22 cellular contexts compared by ENCODE assay signal in genomic region chr7:126524967-126525366, GRCh38.
DNase-seq lines count a peak whose midpoint lies in the region; ATAC-seq and TF ChIP-seq lines count a peak whose summit lies in the region.
"Had no signal": no experiment of that assay in that cellular context is flagged by ENCODE, and none has a peak within 500 bp of the region (broad histone marks: within the 10 kb centered on the region; RNA-seq: fewer than 3 reads in every experiment).

No MANE protein-coding gene starts in this region.

- peaks cover 19% of the 10 kb centered on the region for H3K4me1 ChIP-seq in GM23338 (ENCODE audit: insufficient read depth)
- peaks cover 21% of the 10 kb centered on the region for H3K4me1 ChIP-seq in HUES48 (ENCODE audit: control insufficient read depth, insufficient read depth, low read length)
- no peaks in the 10 kb centered on the region for H3K4me1 ChIP-seq in ascending aorta
- H3K4me1 ChIP-seq: BLaER1, Caco-2 had no signal

- H3K27me3 ChIP-seq in GM23338 (ENCODE audit: insufficient read depth) (no peaks in the 10 kb centered on the region), HUES48 (ENCODE audit: control insufficient read depth, insufficient read depth, low read length) (no peaks in the 10 kb centered on the region), ascending aorta (no peaks in the 10 kb centered on the region)
- H3K27me3 ChIP-seq: BLaER1 had no signal

- peak overlapping the region; percentile 87; the same call in 1 of the 2 replicates for H3K27ac Mint-ChIP-seq in GM23338
- H3K27ac Mint-ChIP-seq in WTC11: peak overlapping the region; percentile 4; the same call in 1 of the 2 replicates
- H3K27ac Mint-ChIP-seq: B cell; CD4-positive, CD25-positive, alpha-beta regulatory T cell; CD8-positive, alpha-beta T cell had no signal

- H3K27me3 Mint-ChIP-seq in GM23338 (ENCODE audit: insufficient read depth, low read depth, poor library complexity) (peaks cover 2% of the 10 kb centered on the region), WTC11 (ENCODE audit: low read depth) (no peaks in the 10 kb centered on the region)
- H3K27me3 Mint-ChIP-seq: B cell; CD4-positive, CD25-positive, alpha-beta regulatory T cell had no signal

- H3F3A ChIP-seq in GM23338 (replicated peaks; ENCODE audit: low read depth): no peaks in the 10 kb centered on the region

- no peaks in the 10 kb centered on the region for H3K9me3 Mint-ChIP-seq in GM23338
- H3K9me3 Mint-ChIP-seq in WTC11: no peaks in the 10 kb centered on the region

- intact Hi-C loops in ascending aorta (cut with DNase I): no loop called here

- no peak overlapping the region for H3K9ac ChIP-seq in HUES48 (ENCODE audit: low read depth, low read length)
- H3K9ac ChIP-seq: BLaER1, GM23248 had no signal

- POLR2A ChIA-PET in WTC11 (lab: Charles Lee): interaction anchor here (0.7 kb wide), 1 partner anchor 125 kb away, joined by 4 read pairs; no protein-coding TSS in a partner anchor

- H3K9me2 ChIP-seq in GM23338 (ENCODE audit: insufficient read depth): no peaks in the 10 kb centered on the region

- H3K36me3 ChIP-seq in GM23338 (ENCODE audit: insufficient read depth) (no peaks in the 10 kb centered on the region), HUES48 (ENCODE audit: control insufficient read depth, insufficient read depth, low read length) (no peaks in the 10 kb centered on the region), ascending aorta (no peaks in the 10 kb centered on the region)
- H3K36me3 ChIP-seq: BLaER1 had no signal

- H3K4me3 Mint-ChIP-seq in GM23338 (no peak overlapping the region), WTC11 (no peak overlapping the region)
- H3K4me3 Mint-ChIP-seq: B cell; CD4-positive, CD25-positive, alpha-beta regulatory T cell; CD8-positive, alpha-beta T cell had no signal

- peak; percentile 81 for ATAC-seq in GM23338
- ATAC-seq in WTC11: peak; percentile 86
- ATAC-seq in HG03025 (IDR thresholded peaks at IDR 0.05; ENCODE audit: low FRiP score, unreplicated experiment): no peak
- ATAC-seq: CD8-positive, alpha-beta T cell; GM12878 had no signal

- H3K4me1 Mint-ChIP-seq in GM23338 (peaks cover 21% of the 10 kb centered on the region), WTC11 (peaks cover 15% of the 10 kb centered on the region)
- H3K4me1 Mint-ChIP-seq: B cell; CD4-positive, CD25-positive, alpha-beta regulatory T cell had no signal

- DNase-seq in GM23338 (ENCODE audit: low spot score) (peak; percentile 34), WTC11 (ENCODE audit: low spot score) (no peak), iPS-NIHi11 (ENCODE audit: low spot score) (peak; percentile 11), iPS-NIHi7 (ENCODE audit: extremely low spot score) (no peak), anterior cingulate cortex (lab: John Stamatoyannopoulos, UW) (no peak), ascending aorta (ENCODE audit: low spot score in 2 of 2) (no peak)
- DNase-seq: Caco-2; CD4-positive, CD25-positive, alpha-beta regulatory T cell; CD8-positive, alpha-beta T cell; DMS 273 treated with DMSO at 0.1 percent for 48 hours; DMS79; EL; GDM1; GM23248; HCEC 1CT had no signal

- TF ChIP-seq CTCF in GM23338 (conservative IDR thresholded peaks at IDR 0.05; ENCODE audit: low read depth in 2 of 2) (no peak), WTC11 (IDR thresholded peaks at IDR 0.05) (no peak), ascending aorta (IDR thresholded peaks at IDR 0.05) (no peak)

- peak overlapping the region; percentile 46 for H3K4me2 ChIP-seq in GM23338
- H3K4me2 ChIP-seq: BLaER1 had no signal

- H3K4me3 ChIP-seq in GM23338: no peak overlapping the region
- H3K4me3 ChIP-seq in HUES48 (ENCODE audit: low read depth, low read length): peak overlapping the region; percentile 10; the same call in 1 of the 2 replicates
- H3K4me3 ChIP-seq in ascending aorta: no peak overlapping the region
- H3K4me3 ChIP-seq: BLaER1, GM12878, GM23248 had no signal

- H2AFZ ChIP-seq in GM23338: no peak overlapping the region
- H2AFZ ChIP-seq: GM23248 had no signal

- H3K79me2 ChIP-seq in GM23338 (replicated peaks; ENCODE audit: insufficient read depth): no peaks in the 10 kb centered on the region

- CTCF ChIA-PET in WTC11 (lab: Charles Lee): no interaction called here

- H4K20me1 ChIP-seq in GM23338 (replicated peaks; ENCODE audit: insufficient read depth): no peaks in the 10 kb centered on the region
- H4K20me1 ChIP-seq: BLaER1 had no signal

- no peak overlapping the region for H3K27ac ChIP-seq in GM23338 (ENCODE audit: low read depth)
- peak overlapping the region; percentile 56 for H3K27ac ChIP-seq in HUES48 (ENCODE audit: low read depth, low read length)
- H3K27ac ChIP-seq in ascending aorta: no peak overlapping the region
- H3K27ac ChIP-seq: 22Rv1, BLaER1, C4-2B, GM23248 had no signal

- H3K36me3 Mint-ChIP-seq in GM23338 (ENCODE audit: low read depth) (no peaks in the 10 kb centered on the region), WTC11 (no peaks in the 10 kb centered on the region)
- H3K36me3 Mint-ChIP-seq: CD4-positive, CD25-positive, alpha-beta regulatory T cell; CD8-positive, alpha-beta T cell had no signal

- H3K9me3 ChIP-seq in HUES48 (ENCODE audit: control insufficient read depth, insufficient read depth, low read length) (no peaks in the 10 kb centered on the region), ascending aorta (no peaks in the 10 kb centered on the region)
- H3K9me3 ChIP-seq: BLaER1, Caco-2 had no signal

TF ChIP-seq in GM23338, 12 proteins besides CTCF, POLR2A, EP300 and RAD21 (continues in another document):
- no peak for TF ChIP-seq ETS1 (IDR thresholded peaks at IDR 0.05)
- TF ChIP-seq ZNF331 (CRISPR knock-in tag; IDR thresholded peaks at IDR 0.05; ENCODE audit: low read depth): no peak
- TF ChIP-seq EZH2phosphoT487 (IDR thresholded peaks at IDR 0.05; ENCODE audit: unreplicated experiment): no peak
- TF ChIP-seq STAT1 (IDR thresholded peaks at IDR 0.05; ENCODE audit: unreplicated experiment): no peak
- TF ChIP-seq ZNF114 (CRISPR knock-in tag; IDR thresholded peaks at IDR 0.05): no peak
- no peak for TF ChIP-seq CREB1 (CRISPR knock-in tag; IDR thresholded peaks at IDR 0.05; ENCODE audit: low read depth)
- no peak for TF ChIP-seq POLR2AphosphoS5 (IDR thresholded peaks at IDR 0.05; ENCODE audit: low read depth)
- TF ChIP-seq JUNB (IDR thresholded peaks at IDR 0.05; ENCODE audit: unreplicated experiment): no peak
- TF ChIP-seq EZH2 (IDR thresholded peaks at IDR 0.05; ENCODE audit: low read depth, unreplicated experiment): no peak
- TF ChIP-seq NANOG (IDR thresholded peaks at IDR 0.05; ENCODE audit: borderline replicate concordance): no peak

TF ChIP-seq in WTC11, 78 proteins besides CTCF, POLR2A, EP300 and RAD21:
- no peak for TF ChIP-seq FOXK1 (CRISPR knock-in tag; IDR thresholded peaks at IDR 0.05)
- TF ChIP-seq ZNF416 (CRISPR knock-in tag; IDR thresholded peaks at IDR 0.05): no peak
- TF ChIP-seq TP53 (CRISPR knock-in tag; IDR thresholded peaks at IDR 0.05): no peak
- TF ChIP-seq, protein P1, sequence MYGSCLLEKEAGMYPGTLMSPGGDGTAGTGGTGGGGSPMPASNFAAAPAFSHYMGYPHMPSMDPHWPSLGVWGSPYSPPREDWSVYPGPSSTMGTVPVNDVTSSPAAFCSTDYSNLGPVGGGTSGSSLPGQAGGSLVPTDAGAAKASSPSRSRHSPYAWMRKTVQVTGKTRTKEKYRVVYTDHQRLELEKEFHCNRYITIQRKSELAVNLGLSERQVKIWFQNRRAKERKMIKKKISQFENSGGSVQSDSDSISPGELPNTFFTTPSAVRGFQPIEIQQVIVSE (CRISPR knock-in tag; IDR thresholded peaks at IDR 0.05; ENCODE audit: borderline replicate concordance): no peak

Comparison
In these comparisons a context has a peak if more than half of its experiments do, and no peak if none do; other contexts are left out.
1. DNase-seq: peak in GM23338 (single experiment) and iPS-NIHi11 (single experiment); none in WTC11 (single experiment), iPS-NIHi7 (single experiment), anterior cingulate cortex (0 of 58) and ascending aorta (0 of 2).